9 cellular contexts compared by ENCODE assay signal in genomic region chr2:71154798-71155197, GRCh38. TPM values are rescaled to one million over a fixed set of nuclear protein-coding genes. Genes with fewer than 3 reads are reported as not detected.
A peak's percentile ranks its signal among the peaks of the same experiment; 100 is the strongest.
DNase-seq lines count a peak whose midpoint lies in the region; ATAC-seq and TF ChIP-seq lines count a peak whose summit lies in the region.
"Had no signal": no experiment of that assay in that cellular context is flagged by ENCODE, and none has a peak within 500 bp of the region (broad histone marks: within the 10 kb centered on the region; RNA-seq: fewer than 3 reads in every experiment).

No MANE protein-coding gene starts in this region.

- in situ Hi-C loops in GM13976 (cut with MboI; ENCODE audit: low sequenced_read_pairs, unreplicated experiment), result no loop called here

- no peak for ATAC-seq in left cardiac atrium
- no peak for ATAC-seq in sciatic nerve

- H3K4me3 ChIP-seq in fibroblast of pulmonary artery (replicated peaks; ENCODE audit: low read depth, low read length), result no peak overlapping the region
- H3K4me3 ChIP-seq in foreskin fibroblast (ENCODE audit: low read depth in 1 of 2, low read length in 2 of 2), result no peak overlapping the region
- H3K4me3 ChIP-seq: SJSA1 had no signal

- POLR2A ChIA-PET in HEK293T (lab: Yijun Ruan, JAX), result interaction anchor here (0.9 kb wide), 1 partner anchor 24 kb away, joined by 4 read pairs; no protein-coding TSS in a partner anchor

- TF ChIP-seq CTCF in GM13976 (IDR thresholded peaks at IDR 0.05; ENCODE audit: borderline replicate concordance, control extremely low read depth, extremely low read depth, insufficient read depth, missing control alignments), result peak; percentile 61
- TF ChIP-seq CTCF in fibroblast of pulmonary artery (IDR thresholded peaks at IDR 0.05; ENCODE audit: low read length, missing control alignments), result peak; percentile 10
- TF ChIP-seq CTCF in foreskin fibroblast (IDR thresholded peaks at IDR 0.05; ENCODE audit: low read depth, low read length), result no peak

- intact Hi-C loops in left cardiac atrium (cut with DNase I) (no loop called here), sciatic nerve (cut with DNase I) (loop anchor here (2.0 kb wide), 1 partner anchor 36 kb away; no protein-coding TSS in a partner anchor)

- DNase-seq in GM13976 (ENCODE audit: low spot score), result peak; percentile 80
- DNase-seq in HEK293T (ENCODE audit: extremely low spot score), result peak; percentile 35
- peak; percentile 22 to 28 for DNase-seq in NOMO-1 (lab: John Stamatoyannopoulos, UW; ENCODE audit: unreplicated experiment in 2 of 2)
- no peak for DNase-seq in fibroblast of pulmonary artery (ENCODE audit: low read depth)
- DNase-seq in left cardiac atrium, result no peak
- DNase-seq in nucleus accumbens (lab: John Stamatoyannopoulos, UW), result no peak
- DNase-seq in foreskin fibroblast, result no peak
- no peak for DNase-seq in sciatic nerve (ENCODE audit: low spot score)

- CTCF ChIA-PET in HEK293T (lab: Yijun Ruan, JAX), result interaction anchor here (0.6 to 3.7 kb wide), 2 partner anchors 12 to 54 kb away, joined by 3 to 11 read pairs; no protein-coding TSS in a partner anchor

TF ChIP-seq in HEK293T, 16 proteins besides CTCF, POLR2A, EP300 and RAD21:
- TF ChIP-seq L3MBTL2 (conservative IDR thresholded peaks at IDR 0.05) (no peak), SUZ12 (IDR thresholded peaks at IDR 0.05) (no peak), PKNOX1 (IDR thresholded peaks at IDR 0.05) (no peak), LEF1 (IDR thresholded peaks at IDR 0.05; ENCODE audit: borderline replicate concordance) (no peak), SP1 (IDR thresholded peaks at IDR 0.05) (no peak), BHLHE40 (IDR thresholded peaks at IDR 0.05; ENCODE audit: borderline replicate concordance) (no peak)

RNA-seq across cellular contexts. Expression of gene MPHOSPH10, which starts 24.4 kb away (rescaled TPM):
- total RNA-seq in left cardiac atrium (10 to 100 TPM; 18.3 to 29.6 TPM), sciatic nerve (36.5 TPM)

RNA-seq across cellular contexts. Expression of gene MCEE, which starts 24.8 kb away (rescaled TPM):
- 10 to 100 TPM; 26.6 to 31.7 TPM for total RNA-seq in left cardiac atrium
- total RNA-seq in sciatic nerve, result 25.1 TPM

Comparison
In these comparisons a context has a peak if more than half of its experiments do, and no peak if none do; other contexts are left out.
1. DNase-seq: peak in GM13976 (single experiment), HEK293T (single experiment) and NOMO-1 (2 of 2); none in fibroblast of pulmonary artery (single experiment), left cardiac atrium (single experiment), nucleus accumbens (0 of 56), foreskin fibroblast (0 of 2) and sciatic nerve (single experiment).